In the genomic region with DNA sequence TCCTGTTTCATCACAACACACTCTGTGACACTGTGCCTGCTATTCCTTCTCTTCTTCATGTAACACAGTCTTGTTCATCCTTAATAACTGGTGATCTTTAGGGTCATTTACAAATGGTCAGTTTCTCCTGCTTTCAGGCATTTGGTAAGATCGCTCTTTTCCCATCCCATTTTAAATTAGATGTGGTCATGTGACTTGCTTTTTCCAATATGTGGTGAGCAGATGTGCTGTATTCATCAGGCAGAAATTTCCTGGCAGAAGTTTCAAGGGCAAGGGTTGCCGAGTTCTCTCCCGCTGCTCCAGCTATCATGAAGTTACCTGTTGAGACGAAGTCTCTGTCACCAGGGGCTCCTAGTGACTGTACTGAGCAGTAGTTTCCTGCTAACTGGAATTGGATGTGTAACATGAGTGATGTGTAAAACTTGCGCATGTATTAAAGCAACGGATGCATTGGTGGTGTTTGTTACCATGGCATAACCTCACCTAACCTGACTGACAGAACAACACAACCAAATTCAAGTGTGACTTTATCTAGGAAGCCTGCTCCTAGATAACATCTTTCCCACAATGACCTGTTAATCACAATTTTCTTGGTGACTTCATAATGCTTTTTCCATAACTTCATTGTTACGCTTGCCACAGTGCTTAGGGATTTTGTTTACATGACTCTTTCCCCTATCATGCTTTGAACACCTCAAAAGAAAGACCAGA, we compare ENCODE assay signal across 29 cellular contexts. TPM values are rescaled to one million over a fixed set of nuclear protein-coding genes. Genes with fewer than 3 reads are reported as not detected.
"Had no signal": no experiment of that assay in that cellular context is flagged by ENCODE, and none has a peak within 500 bp of the region (broad histone marks: within the 10 kb centered on the region; RNA-seq: fewer than 3 reads in every experiment).

No MANE protein-coding gene starts in this region.

- H2AFZ ChIP-seq: hepatocyte had no signal

- H3K36me3 ChIP-seq: breast epithelium, gastroesophageal sphincter, left ventricle myocardium inferior, neutrophil, prostate gland, upper lobe of left lung, vagina, WERI-Rb-1 had no signal

- H3K27ac ChIP-seq: breast epithelium, gastroesophageal sphincter, hepatocyte, left ventricle myocardium inferior, neutrophil, prostate gland, upper lobe of left lung, vagina, WERI-Rb-1 had no signal

- H3K4me3 ChIP-seq: breast epithelium, gastroesophageal sphincter, hepatocyte, left ventricle myocardium inferior, mucosa of descending colon, prostate gland, smooth muscle cell, upper lobe of left lung, vagina had no signal

- H3K4me1 ChIP-seq: breast epithelium, gastroesophageal sphincter, left ventricle myocardium inferior, prostate gland, upper lobe of left lung, vagina had no signal

- H3K9me3 ChIP-seq: breast epithelium, gastroesophageal sphincter, left ventricle myocardium inferior, mucosa of descending colon, neutrophil, prostate gland, upper lobe of left lung, vagina had no signal

- ATAC-seq: activated CD4-positive, CD25-positive, alpha-beta regulatory T cell treated with anti-CD3 and anti-CD28 coated beads, Interleukin-2, amount 50 U/mL, for 24 hours; activated naive CD8-positive, alpha-beta T cell treated with anti-CD3 and anti-CD28 coated beads, Interleukin-2, amount 50 U/mL, for 24 hours; activated T-helper 17 cell treated with anti-CD3 and anti-CD28 coated beads, Interleukin-2, amount 50 U/mL, for 72 hours; esophagus mucosa; gastroesophageal sphincter; mucosa of descending colon; stimulated activated memory B cell treated with anti-CD40 and anti-IgM and Interleukin-4, amounts not matched to agents 10 μg/mL and 1 μg/mL and 100 μg/mL, for 72 hours; stimulated activated naive CD8-positive, alpha-beta T cell treated with anti-CD3 and anti-CD28 coated beads, Interleukin-15, amount 100 ng/mL, for 72 hours had no signal

- H3K4me2 ChIP-seq: hepatocyte, smooth muscle cell had no signal

- H3K27me3 ChIP-seq: breast epithelium, gastroesophageal sphincter, hepatocyte, neutrophil, upper lobe of left lung, vagina had no signal

- H3K79me2 ChIP-seq: hepatocyte had no signal

- DNase-seq: activated CD4-positive, alpha-beta T cell treated with anti-CD3 and anti-CD28 coated beads for 48 hours; activated CD4-positive, alpha-beta T cell treated with anti-CD3 and anti-CD28 coated beads, Interleukin-2, amount 50 U/mL, for 48 hours; activated CD8-positive, alpha-beta memory T cell treated with anti-CD3 and anti-CD28 coated beads for 24 hours; activated naive CD8-positive, alpha-beta T cell treated with anti-CD3 and anti-CD28 coated beads, Interleukin-2, amount 50 U/mL, for 24 hours; activated T-cell treated with anti-CD3 and anti-CD28 coated beads, Interleukin-2, amount 50 U/mL, for 1 hour; central memory CD4-positive, alpha-beta T cell; islet precursor cell; left ventricle myocardium inferior; mucosa of descending colon; retina; stimulated activated CD4-positive, alpha-beta T cell treated with anti-CD3 and anti-CD28 coated beads, Interleukin-1b, Interleukin-23, amount 100 ng/mL, for 48 hours; stimulated activated CD4-positive, alpha-beta T cell treated with anti-CD3 and anti-CD28 coated beads, Interleukin-4, amount 100 ng/mL, for 4 hours; stimulated activated CD8-positive, alpha-beta memory T cell treated with anti-CD3 and anti-CD28 coated beads, Interleukin-4, amount 100 ng/mL, for 48 hours; stimulated activated naive CD8-positive, alpha-beta T cell treated with anti-CD3 and anti-CD28 coated beads, Interleukin-15, amount 100 ng/mL, for 72 hours; substantia nigra; T1000; upper lobe of left lung; WERI-Rb-1 had no signal

RNA-seq across cellular contexts. Expression of gene BMPR1B, which starts 29.5 kb away (rescaled TPM):
- total RNA-seq: activated T-helper 17 cell treated with anti-CD3 and anti-CD28 coated beads, Interleukin-2, amount 50 U/mL, for 72 hours had no signal
